ENCODE assay signal across 8 cellular contexts in the genomic region with DNA sequence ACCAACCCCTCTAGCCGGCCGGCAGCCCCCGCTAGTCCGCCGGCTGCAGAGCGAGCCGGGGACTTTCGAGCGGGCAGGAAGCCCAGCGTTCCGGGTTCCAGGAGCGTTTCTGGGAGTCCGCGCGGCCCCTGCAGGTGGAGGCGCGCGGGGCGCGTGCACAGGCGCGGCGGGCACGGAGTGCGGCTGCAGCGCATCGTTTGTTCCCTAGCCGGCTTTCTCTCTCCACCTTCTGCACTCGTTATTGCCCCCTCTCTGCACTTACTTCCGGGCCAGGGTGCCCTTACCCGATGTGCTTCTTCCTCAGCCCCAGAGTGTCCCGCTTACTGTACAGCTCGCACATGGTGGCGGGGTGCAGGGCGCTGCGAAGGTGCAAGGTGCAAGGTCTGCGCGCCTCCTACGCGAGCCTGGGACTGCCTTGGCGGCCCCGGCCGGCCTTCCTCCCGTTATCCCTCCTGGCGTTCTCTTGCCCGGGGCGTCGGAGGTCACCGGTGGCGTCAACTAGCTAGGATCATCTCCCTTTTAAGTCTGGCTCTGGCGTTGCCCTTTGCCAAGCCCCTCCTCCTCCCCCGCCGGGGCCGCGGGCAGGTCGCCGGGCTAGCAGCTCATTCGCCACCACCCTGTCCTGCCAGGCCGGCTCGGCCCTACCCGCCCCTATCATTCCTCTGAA. TPM values are rescaled to one million over a fixed set of nuclear protein-coding genes. Genes with fewer than 3 reads are reported as not detected.
A peak's percentile ranks its signal among the peaks of the same experiment; 100 is the strongest.
DNase-seq lines count a peak whose midpoint lies in the region; ATAC-seq and TF ChIP-seq lines count a peak whose summit lies in the region.

A gene (minus strand): TSS at position 495 of the 667 bp plus-strand sequence. CDS start 155 bp downstream, at position 340.

- H3K9me3 ChIP-seq in BLaER1 treated with 17β-estradiol and CSF1 and Interleukin-3, amounts not matched to agents 10 nM and 100 nM (replicated peaks in 1 of 11), result peaks cover 31 to 40% (median 37%) of the 10 kb centered on the region in 11 experiments

- peaks cover 25 to 50% (median 36%) of the 10 kb centered on the region in 11 experiments for H3K27me3 ChIP-seq in BLaER1 treated with 17β-estradiol and CSF1 and Interleukin-3, amounts not matched to agents 10 nM and 100 nM

- no peak within 1 kb of the TSS for H3K27ac ChIP-seq in BLaER1 treated with 17β-estradiol and CSF1 and Interleukin-3, amounts not matched to agents 10 nM and 100 nM

- peaks cover 44% of the 10 kb centered on the region for H3K27me3 Mint-ChIP-seq in activated T-cell treated with anti-CD3 and anti-CD28 coated beads, Interleukin-2, amount 50 U/mL, for 4 hours (ENCODE audit: low read depth)
- H3K27me3 Mint-ChIP-seq in naive thymus-derived CD8-positive, alpha-beta T cell, result peaks cover 17 to 46% (median 38%) of the 10 kb centered on the region in 5 donors
- peaks cover 41% of the 10 kb centered on the region for H3K27me3 Mint-ChIP-seq in type B pancreatic cell

- no peak within 1 kb of the TSS for H3K9ac ChIP-seq in BLaER1 treated with 17β-estradiol and CSF1 and Interleukin-3, amounts not matched to agents 10 nM and 100 nM

- H3K4me1 ChIP-seq in BLaER1 treated with 17β-estradiol and CSF1 and Interleukin-3, amounts not matched to agents 10 nM and 100 nM, result peaks cover 0 to 6% (median 0%) of the 10 kb centered on the region in 10 experiments; a peak in 1 of 20 replicates

- H3K27ac Mint-ChIP-seq in naive thymus-derived CD8-positive, alpha-beta T cell, result peak within 1 kb of the TSS in 3 of 10 donors; percentile 23 to 43 (median 31)
- H3K27ac Mint-ChIP-seq in type B pancreatic cell, result peak within 1 kb of the TSS; percentile 5

- DNase-seq in activated T-cell treated with anti-CD3 and anti-CD28 coated beads, Interleukin-2, amount 50 U/mL, for 4 hours, result no peak
- DNase-seq in fibroblast of mammary gland (ENCODE audit: low read depth) (no peak), type B pancreatic cell (ENCODE audit: extremely low spot score, unreplicated experiment) (peak; percentile 71), NCI-H2107 treated with DMSO at 0.1 percent for 48 hours (lab: John Stamatoyannopoulos, UW; ENCODE audit: unreplicated experiment) (no peak), SIG-M5 (lab: John Stamatoyannopoulos, UW) (no peak)
- DNase-seq in naive thymus-derived CD8-positive, alpha-beta T cell, result peak in 9 of 10 donors; percentile 2 to 64 (median 27)

- POLR2A ChIA-PET in naive thymus-derived CD8-positive, alpha-beta T cell (lab: Charles Lee), result no interaction called here

- H3K4me3 Mint-ChIP-seq in activated T-cell treated with anti-CD3 and anti-CD28 coated beads, Interleukin-2, amount 50 U/mL, for 4 hours, result peak within 1 kb of the TSS; percentile 75
- peak within 1 kb of the TSS; percentile 82 to 98 (median 90) for H3K4me3 Mint-ChIP-seq in naive thymus-derived CD8-positive, alpha-beta T cell
- peak within 1 kb of the TSS; percentile 87 for H3K4me3 Mint-ChIP-seq in type B pancreatic cell

- H3K36me3 ChIP-seq in BLaER1 treated with 17β-estradiol and CSF1 and Interleukin-3, amounts not matched to agents 10 nM and 100 nM, result peaks cover 0 to 9% (median 0%) of the 10 kb centered on the region in 11 experiments; a peak in 4 of 22 replicates

- peak; percentile 54 for ATAC-seq in HG03354 (IDR thresholded peaks at IDR 0.05; ENCODE audit: poor library complexity, severe bottlenecking, unreplicated experiment)
- peak; percentile 70 to 75 for ATAC-seq in activated T-cell treated with anti-CD3 and anti-CD28 coated beads, Interleukin-2, amount 50 U/mL, for 4 hours
- ATAC-seq in naive thymus-derived CD8-positive, alpha-beta T cell, result peak; percentile 88 to 96

- H3K4me2 ChIP-seq in BLaER1 treated with 17β-estradiol and CSF1 and Interleukin-3, amounts not matched to agents 10 nM and 100 nM, result peak within 1 kb of the TSS in 8 of 11 experiments; percentile 3 to 37 (median 23); a peak in 10 of 22 replicates

- no peaks in the 10 kb centered on the region for H4K20me1 ChIP-seq in BLaER1 treated with 17β-estradiol and CSF1 and Interleukin-3, amounts not matched to agents 10 nM and 100 nM

- TF ChIP-seq CTCF in fibroblast of mammary gland (conservative IDR thresholded peaks at IDR 0.05; ENCODE audit: control insufficient read depth, insufficient read depth, low read depth, low read length) (no peak), type B pancreatic cell (conservative IDR thresholded peaks at IDR 0.05) (peak; percentile 42)

- no peaks in the 10 kb centered on the region for H3K36me3 Mint-ChIP-seq in activated T-cell treated with anti-CD3 and anti-CD28 coated beads, Interleukin-2, amount 50 U/mL, for 4 hours (ENCODE audit: insufficient read depth)
- H3K36me3 Mint-ChIP-seq in naive thymus-derived CD8-positive, alpha-beta T cell, result no peaks in the 10 kb centered on the region
- H3K36me3 Mint-ChIP-seq in type B pancreatic cell, result no peaks in the 10 kb centered on the region

- H3K9me3 Mint-ChIP-seq in activated T-cell treated with anti-CD3 and anti-CD28 coated beads, Interleukin-2, amount 50 U/mL, for 4 hours, result no peaks in the 10 kb centered on the region
- peaks cover 0 to 4% (median 0%) of the 10 kb centered on the region in 9 donors for H3K9me3 Mint-ChIP-seq in naive thymus-derived CD8-positive, alpha-beta T cell
- no peaks in the 10 kb centered on the region for H3K9me3 Mint-ChIP-seq in type B pancreatic cell

- H3K4me3 ChIP-seq in BLaER1 treated with 17β-estradiol and CSF1 and Interleukin-3, amounts not matched to agents 10 nM and 100 nM, result peak within 1 kb of the TSS; percentile 6 to 54 (median 26); a peak in 15 of 20 replicates
- peak within 1 kb of the TSS; percentile 32 for H3K4me3 ChIP-seq in fibroblast of mammary gland (ENCODE audit: control insufficient read depth, low read depth, low read length)

- peaks cover 10% of the 10 kb centered on the region for H3K4me1 Mint-ChIP-seq in activated T-cell treated with anti-CD3 and anti-CD28 coated beads, Interleukin-2, amount 50 U/mL, for 4 hours (ENCODE audit: low read depth)
- peaks cover 6 to 21% (median 14%) of the 10 kb centered on the region in 4 donors for H3K4me1 Mint-ChIP-seq in naive thymus-derived CD8-positive, alpha-beta T cell
- peaks cover 4% of the 10 kb centered on the region for H3K4me1 Mint-ChIP-seq in type B pancreatic cell (ENCODE audit: unreplicated experiment)

RNA-seq across cellular contexts. Expression of the gene that starts here (rescaled TPM):
- total RNA-seq in activated T-cell treated with anti-CD3 and anti-CD28 coated beads, Interleukin-2, amount 50 U/mL, for 4 hours, result not detected
- not detected for total RNA-seq in naive thymus-derived CD8-positive, alpha-beta T cell
- polyA plus RNA-seq in naive thymus-derived CD8-positive, alpha-beta T cell, result not detected
- total RNA-seq in type B pancreatic cell (ENCODE audit: low replicate concordance), result 2.9 and 86.2 TPM in 2 replicates

Comparison
In these comparisons a context has a peak if more than half of its experiments do, and no peak if none do; other contexts are left out.
1. Peak in ATAC-seq in activated T-cell treated with anti-CD3 and anti-CD28 coated beads, Interleukin-2, amount 50 U/mL, for 4 hours; RNA of the gene not detected or under 1 TPM.
2. Peak in DNase-seq and ATAC-seq in naive thymus-derived CD8-positive, alpha-beta T cell; RNA of the gene not detected or under 1 TPM.